Comparison of ENCODE assay signal across 1 cellular context in the genomic region with DNA sequence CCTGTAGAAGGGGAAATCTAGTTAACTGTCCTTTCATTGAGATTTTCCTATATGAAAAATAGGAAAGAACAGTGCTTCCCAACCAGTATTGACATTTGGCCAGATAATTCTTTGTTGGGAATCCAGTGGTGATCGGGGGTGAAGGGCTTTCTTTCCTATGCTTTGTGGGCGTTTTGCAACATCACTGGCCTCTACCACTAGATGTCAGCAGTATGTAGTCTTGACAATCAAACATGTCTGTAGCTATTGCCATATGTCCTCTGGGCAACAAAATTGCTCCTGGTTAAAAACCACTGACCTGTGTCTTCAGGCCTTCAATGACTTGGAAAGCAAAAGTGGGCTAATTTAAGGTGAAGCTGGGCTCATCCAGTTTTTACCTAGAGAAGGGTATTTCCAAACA.
TF ChIP-seq lines count a peak whose summit lies in the region.

No MANE protein-coding gene starts in this region.

TF ChIP-seq in WTC11, 78 proteins besides CTCF, POLR2A, EP300 and RAD21 (continued from another document):
- TF ChIP-seq ZNF423 (CRISPR knock-in tag; IDR thresholded peaks at IDR 0.05) (no peak), MXD4 (CRISPR knock-in tag; IDR thresholded peaks at IDR 0.05; ENCODE audit: borderline replicate concordance) (no peak), ZNF138 (CRISPR knock-in tag; conservative IDR thresholded peaks at IDR 0.05) (no peak), SP1 (CRISPR knock-in tag; conservative IDR thresholded peaks at IDR 0.05) (no peak), NFYB (CRISPR knock-in tag; conservative IDR thresholded peaks at IDR 0.05; ENCODE audit: low read depth) (no peak), FOXJ3 (CRISPR knock-in tag; IDR thresholded peaks at IDR 0.05; ENCODE audit: borderline replicate concordance) (no peak), NR3C1 (CRISPR knock-in tag; conservative IDR thresholded peaks at IDR 0.05; ENCODE audit: low read depth) (no peak), TP53 (CRISPR knock-in tag; IDR thresholded peaks at IDR 0.05) (no peak), CREB1 (CRISPR knock-in tag; IDR thresholded peaks at IDR 0.05) (no peak), ZNF121 (CRISPR knock-in tag; IDR thresholded peaks at IDR 0.05) (no peak), SMAD3 (CRISPR knock-in tag; IDR thresholded peaks at IDR 0.05; ENCODE audit: borderline replicate concordance) (no peak), ZNF671 (CRISPR knock-in tag; IDR thresholded peaks at IDR 0.05) (no peak), CREM (CRISPR knock-in tag; IDR thresholded peaks at IDR 0.05) (no peak), ETV6 (CRISPR knock-in tag; IDR thresholded peaks at IDR 0.05) (no peak), FOXP1 (CRISPR knock-in tag; IDR thresholded peaks at IDR 0.05; ENCODE audit: borderline replicate concordance) (no peak), ZNF416 (CRISPR knock-in tag; IDR thresholded peaks at IDR 0.05) (no peak)
- TF ChIP-seq, protein P1, sequence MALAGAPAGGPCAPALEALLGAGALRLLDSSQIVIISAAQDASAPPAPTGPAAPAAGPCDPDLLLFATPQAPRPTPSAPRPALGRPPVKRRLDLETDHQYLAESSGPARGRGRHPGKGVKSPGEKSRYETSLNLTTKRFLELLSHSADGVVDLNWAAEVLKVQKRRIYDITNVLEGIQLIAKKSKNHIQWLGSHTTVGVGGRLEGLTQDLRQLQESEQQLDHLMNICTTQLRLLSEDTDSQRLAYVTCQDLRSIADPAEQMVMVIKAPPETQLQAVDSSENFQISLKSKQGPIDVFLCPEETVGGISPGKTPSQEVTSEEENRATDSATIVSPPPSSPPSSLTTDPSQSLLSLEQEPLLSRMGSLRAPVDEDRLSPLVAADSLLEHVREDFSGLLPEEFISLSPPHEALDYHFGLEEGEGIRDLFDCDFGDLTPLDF (CRISPR knock-in tag; IDR thresholded peaks at IDR 0.05) = no peak
